In the genomic region with DNA sequence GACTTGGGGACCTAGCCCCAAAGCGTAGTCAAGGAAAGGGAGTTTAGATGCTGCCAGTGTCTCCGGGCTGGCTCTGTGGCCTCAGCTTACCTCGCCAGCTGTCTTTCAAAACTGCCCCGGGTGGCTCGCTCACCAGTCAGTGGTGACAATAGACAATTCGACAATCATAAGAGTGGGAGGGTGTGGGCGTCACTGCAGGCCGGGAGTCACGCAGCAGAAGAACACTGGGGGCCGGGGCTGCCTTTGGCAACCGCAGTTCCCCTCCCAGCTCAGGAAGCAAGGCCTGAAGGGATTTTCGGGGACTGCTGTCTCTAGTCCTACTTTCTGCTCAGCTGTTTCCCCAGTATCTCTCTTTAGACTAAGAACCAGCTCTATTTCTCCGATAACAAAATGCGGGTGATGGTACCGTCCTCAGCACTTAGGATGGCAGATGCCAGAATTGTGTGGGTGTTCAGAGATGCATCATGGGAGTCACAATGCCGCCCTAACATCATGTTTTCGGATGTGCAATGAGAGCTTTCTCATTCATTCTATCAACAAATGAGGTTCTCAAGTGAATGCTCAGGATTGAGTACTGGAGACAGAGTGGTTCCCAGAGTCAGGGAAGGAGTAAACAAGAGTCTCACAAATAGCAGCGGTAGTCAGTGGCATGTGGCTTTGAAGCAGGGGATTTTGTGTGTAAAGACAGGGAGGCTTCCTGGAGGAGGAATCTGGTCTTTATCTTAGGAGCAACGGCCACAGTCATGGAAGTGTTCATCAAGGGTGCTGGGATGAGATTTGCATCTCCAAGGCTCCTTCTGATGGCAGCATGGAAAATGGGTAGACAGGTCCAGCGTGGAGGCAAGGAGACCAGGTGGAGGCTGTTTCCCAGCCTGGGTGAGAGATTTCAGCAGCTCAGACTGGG, we compare ENCODE assay signal across 1 cellular context.
TF ChIP-seq lines count a peak whose summit lies in the region.

No MANE protein-coding gene starts in this region.

TF ChIP-seq in HepG2, 621 proteins besides CTCF, POLR2A, EP300 and RAD21:
- peak; percentile 42; the same call in 1 of the 2 replicates for TF ChIP-seq ZNF7 (CRISPR knock-in tag; IDR thresholded peaks at IDR 0.05)
- TF ChIP-seq JUNB (CRISPR knock-in tag; IDR thresholded peaks at IDR 0.05; ENCODE audit: borderline replicate concordance): 0 out of 2 replicates have a peak, but pooled peaks have one; percentile 19
- TF ChIP-seq NFIC (IDR thresholded peaks at IDR 0.05; ENCODE audit: low read length): no peak
TF ChIP-seq in HepG2: peak in this region for 2.
